24 cellular contexts compared by ENCODE assay signal in genomic region chr6:169647637-169648036, GRCh38.
"Had no signal": no experiment of that assay in that cellular context is flagged by ENCODE, and none has a peak within 500 bp of the region (broad histone marks: within the 10 kb centered on the region; RNA-seq: fewer than 3 reads in every experiment).

No MANE protein-coding gene starts in this region.

- H3K4me1 Mint-ChIP-seq: memory B cell; nephron; neural crest cell; stimulated activated effector memory CD8-positive, alpha-beta T cell treated with anti-CD3 and anti-CD28 coated beads, Interleukin-12 subunit alpha, Interleukin-12 subunit beta, amount 100 ng/mL, for 72 hours had no signal

- H3K79me2 ChIP-seq: hepatocyte, parathyroid adenoma had no signal

- H3K27ac ChIP-seq: heart right ventricle, hepatocyte, parathyroid adenoma, psoas muscle, right lobe of liver, skin epidermis, suprapubic skin, thoracic aorta, tibial artery, uterus had no signal

- H3K9me3 ChIP-seq: heart right ventricle, psoas muscle, right lobe of liver, suprapubic skin, thoracic aorta, tibial artery, uterus had no signal

- H3K4me3 Mint-ChIP-seq: memory B cell; nephron; neural crest cell; stimulated activated effector memory CD8-positive, alpha-beta T cell treated with anti-CD3 and anti-CD28 coated beads, Interleukin-12 subunit alpha, Interleukin-12 subunit beta, amount 100 ng/mL, for 72 hours; stimulated activated naive CD8-positive, alpha-beta T cell treated with anti-CD3 and anti-CD28 coated beads, Interleukin-15, Interleukin-2, amounts not matched to agents 100 ng/mL and 50 ng/mL, for 24 hours had no signal

- DNase-seq: heart right ventricle; kidney glomerular epithelial cell; left cardiac atrium; left ventricle myocardium superior; naive thymus-derived CD8-positive, alpha-beta T cell; nucleus accumbens; psoas muscle; right lobe of liver; stimulated activated CD4-positive, alpha-beta T cell treated with anti-CD3 and anti-CD28 coated beads, Interleukin-4, amount 100 ng/mL, for 24 hours; stimulated activated naive CD4-positive, alpha-beta T cell; tibial artery; trophoblast cell; uterus had no signal

- H3K27me3 Mint-ChIP-seq: memory B cell; naive thymus-derived CD8-positive, alpha-beta T cell; stimulated activated naive CD8-positive, alpha-beta T cell treated with anti-CD3 and anti-CD28 coated beads, Interleukin-15, Interleukin-2, amounts not matched to agents 100 ng/mL and 50 ng/mL, for 24 hours had no signal

- H3K36me3 Mint-ChIP-seq: stimulated activated effector memory CD8-positive, alpha-beta T cell treated with anti-CD3 and anti-CD28 coated beads, Interleukin-12 subunit alpha, Interleukin-12 subunit beta, amount 100 ng/mL, for 72 hours had no signal

- H3K4me3 ChIP-seq: heart right ventricle, hepatocyte, lung, psoas muscle, right lobe of liver, skin epidermis, suprapubic skin, thoracic aorta, tibial artery, uterus had no signal

- H3K9ac ChIP-seq: parathyroid adenoma had no signal

- H3K27me3 ChIP-seq: heart right ventricle, hepatocyte, right lobe of liver, suprapubic skin, tibial artery, uterus had no signal

- H3K4me2 ChIP-seq: hepatocyte had no signal

- H2AFZ ChIP-seq: hepatocyte, parathyroid adenoma had no signal

- H3K27ac Mint-ChIP-seq: memory B cell; naive thymus-derived CD8-positive, alpha-beta T cell; nephron; stimulated activated effector memory CD8-positive, alpha-beta T cell treated with anti-CD3 and anti-CD28 coated beads, Interleukin-12 subunit alpha, Interleukin-12 subunit beta, amount 100 ng/mL, for 72 hours; stimulated activated naive CD8-positive, alpha-beta T cell treated with anti-CD3 and anti-CD28 coated beads, Interleukin-15, Interleukin-2, amounts not matched to agents 100 ng/mL and 50 ng/mL, for 24 hours had no signal

- H3K36me3 ChIP-seq: right lobe of liver, thoracic aorta, uterus had no signal

- H3K9me3 Mint-ChIP-seq: naive thymus-derived CD8-positive, alpha-beta T cell; nephron; stimulated activated effector memory CD8-positive, alpha-beta T cell treated with anti-CD3 and anti-CD28 coated beads, Interleukin-12 subunit alpha, Interleukin-12 subunit beta, amount 100 ng/mL, for 72 hours; stimulated activated naive CD8-positive, alpha-beta T cell treated with anti-CD3 and anti-CD28 coated beads, Interleukin-15, Interleukin-2, amounts not matched to agents 100 ng/mL and 50 ng/mL, for 24 hours had no signal

- H3K4me1 ChIP-seq: heart right ventricle, parathyroid adenoma, psoas muscle, right lobe of liver, suprapubic skin, tibial artery, uterus had no signal
